ENCODE assay signal across 9 cellular contexts in the genomic region with DNA sequence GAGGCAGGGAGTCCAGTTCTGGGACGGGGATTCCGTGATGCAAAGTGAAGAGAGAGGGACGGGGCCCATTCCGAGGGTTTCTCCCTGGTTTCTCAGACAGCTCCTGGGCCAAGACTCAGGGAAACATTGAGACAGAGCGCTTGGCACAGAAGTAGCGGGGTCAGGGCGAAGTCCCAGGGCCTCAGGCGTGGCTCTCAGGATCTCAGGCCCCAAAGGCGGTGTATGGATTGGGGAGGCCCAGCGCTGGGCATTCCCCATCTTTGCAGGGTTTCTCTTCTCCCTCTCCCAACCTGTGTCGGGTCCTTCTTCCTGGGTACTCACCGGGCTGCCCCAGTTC. TPM values are rescaled to one million over a fixed set of nuclear protein-coding genes. Genes with fewer than 3 reads are reported as not detected.
DNase-seq lines count a peak whose midpoint lies in the region; ATAC-seq, FAIRE-seq and TF ChIP-seq lines count a peak whose summit lies in the region.
"Had no signal": no experiment of that assay in that cellular context is flagged by ENCODE, and none has a peak within 500 bp of the region (broad histone marks: within the 10 kb centered on the region; RNA-seq: fewer than 3 reads in every experiment).

No MANE protein-coding gene starts in this region.

- H3K4me3 Mint-ChIP-seq in activated naive CD4-positive, alpha-beta T cell treated with anti-CD3 and anti-CD28 coated beads for 36 hours, result peak overlapping the region; percentile 77
- peak overlapping the region; percentile 67 for H3K4me3 Mint-ChIP-seq in mesothelial cell of epicardium

- peaks cover 0 to 3% of the 10 kb centered on the region in 2 experiments; a peak in 1 of 4 replicates for H3K9me3 ChIP-seq in H1 (ENCODE audit: insufficient read depth in 2 of 2, low read depth in 1 of 2, low read length in 1 of 2)
- no peaks in the 10 kb centered on the region for H3K9me3 ChIP-seq in upper lobe of left lung

- no peak overlapping the region for H4K8ac ChIP-seq in H1 (ENCODE audit: extremely low read depth, insufficient read depth, low read length)

- H3K4me2 ChIP-seq in H1 (ENCODE audit: insufficient read depth in 1 of 2, low read depth in 2 of 2, low read length in 2 of 2), result peak overlapping the region; percentile 64 to 92

- CTCF ChIA-PET in activated naive CD4-positive, alpha-beta T cell treated with anti-CD3 and anti-CD28 coated beads for 36 hours (lab: Charles Lee), result interaction anchor here (1.0 to 1.6 kb wide), 3 partner anchors 9 to 43 kb away, joined by 3 read pairs; no protein-coding TSS in a partner anchor
- CTCF ChIA-PET in H1 (lab: Charles Lee; ENCODE audit: partially characterized antibody), result interaction anchor here (1.3 to 1.8 kb wide), 4 partner anchors 25 to 54 kb away, joined by 3 to 8 read pairs (median 6); no protein-coding TSS in a partner anchor

- H3K36me3 ChIP-seq in H1 (ENCODE audit: control insufficient read depth in 2 of 4, insufficient read depth in 4 of 4, low read length in 3 of 4), result no peaks in the 10 kb centered on the region
- no peaks in the 10 kb centered on the region for H3K36me3 ChIP-seq in upper lobe of left lung

- no peak overlapping the region for H2BK20ac ChIP-seq in H1 (ENCODE audit: low read length)

- ATAC-seq in upper lobe of left lung (ENCODE audit: low FRiP score in 2 of 2), result peak; percentile 65 to 67
- ATAC-seq in GM19351 (IDR thresholded peaks at IDR 0.05; ENCODE audit: unreplicated experiment), result no peak

- no peak overlapping the region for H2BK120ac ChIP-seq in H1 (replicated peaks; ENCODE audit: low read depth, low read length)

- H3K36me3 Mint-ChIP-seq in activated naive CD4-positive, alpha-beta T cell treated with anti-CD3 and anti-CD28 coated beads for 36 hours (ENCODE audit: low read depth), result no peaks in the 10 kb centered on the region
- no peaks in the 10 kb centered on the region for H3K36me3 Mint-ChIP-seq in mesothelial cell of epicardium

- TF ChIP-seq CTCF in H1 (IDR thresholded peaks at IDR 0.05; ENCODE audit: control extremely low read depth in 1 of 3, insufficient read depth in 1 of 3, low read depth in 1 of 3, low read length in 3 of 3) (no peak), mesothelial cell of epicardium (IDR thresholded peaks at IDR 0.05; ENCODE audit: unreplicated experiment) (no peak), upper lobe of left lung (IDR thresholded peaks at IDR 0.05) (no peak), GM20000 (IDR thresholded peaks at IDR 0.05; ENCODE audit: extremely low read depth, missing control alignments) (no peak)

- H3K4me3 ChIP-seq in H1 (ENCODE audit: extremely low read depth in 1 of 4, insufficient read depth in 2 of 4, low read depth in 3 of 4, low read length in 4 of 4) (peak overlapping the region; percentile 52 to 89 (median 77)), upper lobe of left lung (peak overlapping the region; percentile 62 to 91 (median 76))

- TF ChIP-seq POLR2A in H1 (IDR thresholded peaks at IDR 0.05; ENCODE audit: control extremely low read depth in 1 of 2, low read depth in 2 of 2, low read length in 2 of 2) (no peak), upper lobe of left lung (IDR thresholded peaks at IDR 0.05) (no peak)

- POLR2A ChIA-PET in H1 (lab: Charles Lee; ENCODE audit: partially characterized antibody), result interaction anchor here (0.8 to 1.0 kb wide), 2 partner anchors 12 to 14 kb away, joined by 3 read pairs; no protein-coding TSS in a partner anchor

- no peak overlapping the region for H3K56ac ChIP-seq in H1 (replicated peaks; ENCODE audit: insufficient read length, low read depth, low read length)

- peaks cover 0 to 26% (median 18%) of the 10 kb centered on the region in 4 experiments; a peak in 5 of 7 replicates for H3K27me3 ChIP-seq in H1 (replicated peaks in 1 of 4; ENCODE audit: control insufficient read depth in 3 of 4, extremely low read depth in 1 of 4, insufficient read depth in 3 of 4, low read length in 3 of 4)
- H3K27me3 ChIP-seq in upper lobe of left lung, result no peaks in the 10 kb centered on the region

- in situ Hi-C loops in KBM-7 (cut with MboI; ENCODE audit: low pct_unique_long_range_greater_than_20kb, low sequenced_read_pairs), result no loop called here

- peaks cover 14% of the 10 kb centered on the region for H3K27me3 Mint-ChIP-seq in activated naive CD4-positive, alpha-beta T cell treated with anti-CD3 and anti-CD28 coated beads for 36 hours (ENCODE audit: low read depth)
- peaks cover 91% of the 10 kb centered on the region for H3K27me3 Mint-ChIP-seq in mesothelial cell of epicardium (ENCODE audit: low read depth)

- peaks cover 6% of the 10 kb centered on the region for H3K9me3 Mint-ChIP-seq in activated naive CD4-positive, alpha-beta T cell treated with anti-CD3 and anti-CD28 coated beads for 36 hours
- H3K9me3 Mint-ChIP-seq in mesothelial cell of epicardium, result no peaks in the 10 kb centered on the region

- no peak overlapping the region for H4K91ac ChIP-seq in H1 (replicated peaks; ENCODE audit: insufficient read length, low read length)

- H3K14ac ChIP-seq in H1 (ENCODE audit: insufficient read length), result no peak overlapping the region

- no peak overlapping the region; a peak in 1 of 7 replicates for H3K9ac ChIP-seq in H1 (replicated peaks in 1 of 4; ENCODE audit: extremely low read depth in 1 of 4, low read depth in 3 of 4, low read length in 3 of 4)

- DNase-seq in activated naive CD4-positive, alpha-beta T cell treated with anti-CD3 and anti-CD28 coated beads for 36 hours, result no peak
- no peak for DNase-seq in activated naive CD4-positive, alpha-beta T cell (lab: John Stamatoyannopoulos, UW)
- no peak for DNase-seq in H1 (ENCODE audit: low read depth in 1 of 2, low spot score in 2 of 2)
- DNase-seq in mesothelial cell of epicardium (ENCODE audit: low spot score in 2 of 2, unreplicated experiment in 2 of 2), result no peak
- DNase-seq in upper lobe of left lung, result peak in 1 of 2 donors; percentile 21
- no peak for DNase-seq in GM20000 (ENCODE audit: low spot score)
- no peak for DNase-seq in KBM-7
- DNase-seq: NCI-H510A had no signal

- no peak overlapping the region for H3K27ac Mint-ChIP-seq in activated naive CD4-positive, alpha-beta T cell treated with anti-CD3 and anti-CD28 coated beads for 36 hours
- H3K27ac Mint-ChIP-seq in mesothelial cell of epicardium, result no peak overlapping the region

- 48% methylated on average over 10 of the region's 12 CpGs; no CpG with 5 or more reads in 1 of the 2 experiments for WGBS in H1 (ENCODE audit: extremely low coverage in 1 of 2, insufficient coverage in 1 of 2, insufficient read length in 1 of 2, insufficient replicate concordance in 2 of 2, low coverage in 1 of 2, low lambda C conversion rate in 2 of 2, missing lambda C conversion rate in 1 of 2), 2 experiments
- 63 to 65% methylated on average over 12 of the region's 12 CpGs for WGBS in upper lobe of left lung, 2 donors

- no peak overlapping the region for H3K23ac ChIP-seq in H1 (ENCODE audit: insufficient read length)

- H3K4ac ChIP-seq in H1 (replicated peaks; ENCODE audit: insufficient read length, low read depth, low read length), result no peak overlapping the region

- H2AK5ac ChIP-seq in H1 (ENCODE audit: low read depth, low read length), result no peak overlapping the region

- H3K4me1 Mint-ChIP-seq in activated naive CD4-positive, alpha-beta T cell treated with anti-CD3 and anti-CD28 coated beads for 36 hours (ENCODE audit: low read depth), result peaks cover 12% of the 10 kb centered on the region
- H3K4me1 Mint-ChIP-seq in mesothelial cell of epicardium, result peaks cover 10% of the 10 kb centered on the region

- H3K27ac ChIP-seq in H1 (ENCODE audit: low read depth, low read length) (no peak overlapping the region), upper lobe of left lung (peak overlapping the region; percentile 55 to 85 (median 75))

- H3K4me1 ChIP-seq in H1 (replicated peaks in 1 of 4; ENCODE audit: control insufficient read depth in 3 of 4, insufficient read depth in 4 of 4, low read length in 3 of 4), result peaks cover 0 to 6% (median 0%) of the 10 kb centered on the region in 4 experiments; a peak in 1 of 7 replicates
- peaks cover 6 to 16% (median 9%) of the 10 kb centered on the region in 4 donors for H3K4me1 ChIP-seq in upper lobe of left lung

- H4K5ac ChIP-seq in H1 (ENCODE audit: insufficient read length, low read depth, low read length), result no peak overlapping the region

- TF ChIP-seq EP300 in H1 (IDR thresholded peaks at IDR 0.05; ENCODE audit: borderline replicate concordance in 1 of 2, low read depth in 2 of 2, low read length in 2 of 2), result no peak
- TF ChIP-seq EP300 in upper lobe of left lung (IDR thresholded peaks at IDR 0.05), result no peak

- no peaks in the 10 kb centered on the region for H3K79me2 ChIP-seq in H1 (ENCODE audit: control insufficient read depth in 1 of 2, insufficient read depth in 2 of 2, low read length in 2 of 2)

- intact Hi-C loops in activated naive CD4-positive, alpha-beta T cell treated with anti-CD3 and anti-CD28 coated beads for 36 hours (cut with micrococcal nuclease), result loop anchor here (1.0 to 10.0 kb wide), 3 partner anchors 39 to 103 kb away; no protein-coding TSS in a partner anchor

- H2BK12ac ChIP-seq in H1 (ENCODE audit: low read depth, low read length), result no peak overlapping the region

- TF ChIP-seq RAD21 in H1 (IDR thresholded peaks at IDR 0.05 in 1 of 2, conservative IDR thresholded peaks at IDR 0.05 in 1 of 2; ENCODE audit: low read depth in 2 of 2, low read length in 2 of 2), result no peak

- FAIRE-seq in H1 (lab: Jason Lieb, UNC), result no peak

- H3K18ac ChIP-seq in H1 (ENCODE audit: extremely low read depth, low read length), result peak overlapping the region; percentile 36; the same call in 1 of the 2 replicates

- H3K23me2 ChIP-seq in H1 (ENCODE audit: low read depth, low read length), result peaks cover 11% of the 10 kb centered on the region; the same call in 1 of the 2 replicates

- no peak overlapping the region for H2BK5ac ChIP-seq in H1 (ENCODE audit: low read depth, low read length)

- H2AFZ ChIP-seq in H1 (ENCODE audit: low read length), result peak overlapping the region; percentile 90

- H2BK15ac ChIP-seq in H1 (ENCODE audit: low read length), result no peak overlapping the region

- H4K20me1 ChIP-seq in H1 (replicated peaks in 1 of 2; ENCODE audit: control insufficient read depth in 1 of 2, insufficient read depth in 2 of 2, low read length in 2 of 2), result no peaks in the 10 kb centered on the region

- H3K79me1 ChIP-seq in H1 (ENCODE audit: low read depth, low read length), result no peaks in the 10 kb centered on the region

RNA-seq across cellular contexts. Expression of a gene that starts 35.9 kb away (rescaled TPM):
- under 1 TPM in 1 of 2 experiments, not detected in 1; 0.22 TPM for total RNA-seq in activated naive CD4-positive, alpha-beta T cell treated with anti-CD3 and anti-CD28 coated beads for 36 hours
- total RNA-seq in H1 (2021; fragmentation: NEBNext Ultra II Directional; extraction: Animal tissue kit (Norgen Biotek cat#: 25700)), result 4.4 and 4.8 TPM in 2 replicates
- 3.2 and 4.2 TPM in 2 replicates for polyA plus RNA-seq in H1 (2011; rRNA removed)
- polyA plus RNA-seq in H1 (2011; cell fraction: cytosol; rRNA removed), result 4.9 TPM
- polyA plus RNA-seq in H1 (2011; cell fraction: nucleus; rRNA removed), result 7.8 TPM
- polyA plus RNA-seq in H1 (2012, experiment 1 of 2), result 2.1 to 4.4 TPM (median 2.9 TPM) in 4 replicates
- 3.6 TPM for polyA plus RNA-seq in H1 (2012, experiment 2 of 2)
- polyA plus RNA-seq in H1 (2013, experiment 1 of 2), result 6.4 TPM
- polyA plus RNA-seq in H1 (2013, experiment 2 of 2), result 5.8 TPM
- 0.93 and 0.98 TPM in 2 replicates for polyA minus RNA-seq in H1 (2011; rRNA and poly(A)+ RNA removed)
- polyA minus RNA-seq in H1 (2011; cell fraction: cytosol; rRNA and poly(A)+ RNA removed), result 0.88 TPM
- 1.9 TPM for polyA minus RNA-seq in H1 (2011; cell fraction: nucleus; rRNA and poly(A)+ RNA removed)
- total RNA-seq in mesothelial cell of epicardium (0.29 to 0.70 TPM (median 0.56 TPM) in 3 replicates), upper lobe of left lung (10 to 100 TPM in 1 of 6 donors, 1 to 10 TPM in 5; 1.0 to 11.8 (median 6.2) TPM)
